Comparison of ENCODE assay signal across 27 cellular contexts in genomic region chr9:114318416-114318815, GRCh38. TPM values are rescaled to one million over a fixed set of nuclear protein-coding genes. Genes with fewer than 3 reads are reported as not detected.
DNase-seq lines count a peak whose midpoint lies in the region; ATAC-seq and TF ChIP-seq lines count a peak whose summit lies in the region.
"Had no signal": no experiment of that assay in that cellular context is flagged by ENCODE, and none has a peak within 500 bp of the region (broad histone marks: within the 10 kb centered on the region; RNA-seq: fewer than 3 reads in every experiment).

No MANE protein-coding gene starts in this region.

- no peaks in the 10 kb centered on the region for H3K36me3 Mint-ChIP-seq in activated CD8-positive, alpha-beta memory T cell treated with anti-CD3 and anti-CD28 coated beads, Interleukin-2, amount 10 ng/mL, durations not matched to agents 7 days and 5 days
- H3K36me3 Mint-ChIP-seq in CD14-positive monocyte (no peaks in the 10 kb centered on the region), chondrocyte (ENCODE audit: low read depth) (no peaks in the 10 kb centered on the region)
- H3K36me3 Mint-ChIP-seq: activated naive CD4-positive, alpha-beta T cell treated with anti-CD3 and anti-CD28 coated beads, Interleukin-2, amount 50 U/mL, for 24 hours; immature natural killer cell; T-cell had no signal

- H3K9me3 Mint-ChIP-seq in activated CD8-positive, alpha-beta memory T cell treated with anti-CD3 and anti-CD28 coated beads, Interleukin-2, amount 10 ng/mL, durations not matched to agents 7 days and 5 days (ENCODE audit: low read depth) = no peaks in the 10 kb centered on the region
- H3K9me3 Mint-ChIP-seq in CD14-positive monocyte (peaks cover 0 to 6% (median 2%) of the 10 kb centered on the region in 7 donors), chondrocyte (ENCODE audit: low read depth) (no peaks in the 10 kb centered on the region)
- H3K9me3 Mint-ChIP-seq: activated naive CD4-positive, alpha-beta T cell treated with anti-CD3 and anti-CD28 coated beads, Interleukin-2, amount 50 U/mL, for 24 hours; central memory CD8-positive, alpha-beta T cell; immature natural killer cell; stimulated activated naive CD8-positive, alpha-beta T cell treated with anti-CD3 and anti-CD28 coated beads, Interleukin-15, amount 100 ng/mL, for 72 hours; T-cell had no signal

- peaks cover 8% of the 10 kb centered on the region for H3K4me1 Mint-ChIP-seq in activated CD8-positive, alpha-beta memory T cell treated with anti-CD3 and anti-CD28 coated beads, Interleukin-2, amount 10 ng/mL, durations not matched to agents 7 days and 5 days
- H3K4me1 Mint-ChIP-seq in CD14-positive monocyte (peaks cover 34% of the 10 kb centered on the region), chondrocyte (ENCODE audit: low read depth) (peaks cover 7% of the 10 kb centered on the region)
- H3K4me1 Mint-ChIP-seq: activated naive CD4-positive, alpha-beta T cell treated with anti-CD3 and anti-CD28 coated beads, Interleukin-2, amount 50 U/mL, for 24 hours; central memory CD8-positive, alpha-beta T cell; immature natural killer cell; T-cell had no signal

- CTCF ChIA-PET in activated CD8-positive, alpha-beta memory T cell treated with anti-CD3 and anti-CD28 coated beads, Interleukin-2, amount 10 ng/mL, durations not matched to agents 7 days and 5 days (lab: Charles Lee) = interaction anchor here (0.8 kb wide), 1 partner anchor 10 kb away, joined by 3 read pairs; no protein-coding TSS in a partner anchor

- ATAC-seq in activated CD8-positive, alpha-beta memory T cell treated with anti-CD3 and anti-CD28 coated beads, Interleukin-2, amount 10 ng/mL, durations not matched to agents 7 days and 5 days = no peak
- no peak for ATAC-seq in activated CD4-positive, CD25-positive, alpha-beta regulatory T cell treated with anti-CD3 and anti-CD28 coated beads, Interleukin-2, amount 50 U/mL, for 24 hours
- ATAC-seq: mucosa of descending colon, T-cell had no signal

- no peaks in the 10 kb centered on the region for H3K36me3 ChIP-seq in neutrophil
- H3K36me3 ChIP-seq: left ventricle myocardium inferior, upper lobe of left lung had no signal

- H3K4me1 ChIP-seq in neutrophil (ENCODE audit: control insufficient read depth in 1 of 2, insufficient read depth in 1 of 2, low read depth in 1 of 2, low read length in 1 of 2) = peaks cover 82 to 84% of the 10 kb centered on the region in 2 experiments
- H3K4me1 ChIP-seq: left ventricle myocardium inferior had no signal

- no peak overlapping the region for H3K4me3 Mint-ChIP-seq in activated CD8-positive, alpha-beta memory T cell treated with anti-CD3 and anti-CD28 coated beads, Interleukin-2, amount 10 ng/mL, durations not matched to agents 7 days and 5 days
- no peak overlapping the region for H3K4me3 Mint-ChIP-seq in CD14-positive monocyte
- H3K4me3 Mint-ChIP-seq in chondrocyte (ENCODE audit: unreplicated experiment) = no peak overlapping the region
- H3K4me3 Mint-ChIP-seq: activated naive CD4-positive, alpha-beta T cell treated with anti-CD3 and anti-CD28 coated beads, Interleukin-2, amount 50 U/mL, for 24 hours; central memory CD8-positive, alpha-beta T cell; immature natural killer cell; stimulated activated naive CD8-positive, alpha-beta T cell treated with anti-CD3 and anti-CD28 coated beads, Interleukin-15, amount 100 ng/mL, for 72 hours; T-cell had no signal

- H3K9me3 ChIP-seq in neutrophil = no peaks in the 10 kb centered on the region
- H3K9me3 ChIP-seq: mucosa of descending colon, upper lobe of left lung had no signal

- no peaks in the 10 kb centered on the region for H3K27me3 ChIP-seq in neutrophil
- H3K27me3 ChIP-seq: upper lobe of left lung had no signal

- intact Hi-C loops in CD14-positive monocyte (cut with micrococcal nuclease) = no loop called here

- peak overlapping the region in 1 of 2 experiments; percentile 42 for H3K4me3 ChIP-seq in neutrophil (ENCODE audit: low read depth in 1 of 2, low read length in 1 of 2)
- H3K4me3 ChIP-seq: left ventricle myocardium inferior, mucosa of descending colon, PC-9, upper lobe of left lung had no signal

- H3K27me3 Mint-ChIP-seq in activated CD8-positive, alpha-beta memory T cell treated with anti-CD3 and anti-CD28 coated beads, Interleukin-2, amount 10 ng/mL, durations not matched to agents 7 days and 5 days = peaks cover 8% of the 10 kb centered on the region
- H3K27me3 Mint-ChIP-seq in CD14-positive monocyte (ENCODE audit: low read depth in 3 of 3) (peaks cover 0 to 7% (median 2%) of the 10 kb centered on the region in 3 donors), chondrocyte (ENCODE audit: low read depth) (no peaks in the 10 kb centered on the region)
- H3K27me3 Mint-ChIP-seq: activated naive CD4-positive, alpha-beta T cell treated with anti-CD3 and anti-CD28 coated beads, Interleukin-2, amount 50 U/mL, for 24 hours; stimulated activated naive CD8-positive, alpha-beta T cell treated with anti-CD3 and anti-CD28 coated beads, Interleukin-15, amount 100 ng/mL, for 72 hours had no signal

- TF ChIP-seq CTCF in CD14-positive monocyte (IDR thresholded peaks at IDR 0.05) = no peak
- TF ChIP-seq CTCF in chondrocyte (IDR thresholded peaks at IDR 0.05) = no peak
- no peak for TF ChIP-seq CTCF in neutrophil (IDR thresholded peaks at IDR 0.05)

- H3K27ac Mint-ChIP-seq in activated CD8-positive, alpha-beta memory T cell treated with anti-CD3 and anti-CD28 coated beads, Interleukin-2, amount 10 ng/mL, durations not matched to agents 7 days and 5 days = no peak overlapping the region
- H3K27ac Mint-ChIP-seq in CD14-positive monocyte (peak overlapping the region in 5 of 7 donors; percentile 66 to 89 (median 82)), chondrocyte (ENCODE audit: unreplicated experiment) (no peak overlapping the region)
- H3K27ac Mint-ChIP-seq: activated naive CD4-positive, alpha-beta T cell treated with anti-CD3 and anti-CD28 coated beads, Interleukin-2, amount 50 U/mL, for 24 hours; immature natural killer cell; T-cell had no signal

- H3K27ac ChIP-seq in neutrophil = peak overlapping the region; percentile 92
- H3K27ac ChIP-seq: C4-2B, left ventricle myocardium inferior, PC-9 had no signal

- peak; percentile 42 for DNase-seq in activated CD8-positive, alpha-beta memory T cell treated with anti-CD3 and anti-CD28 coated beads for 24 hours
- no peak for DNase-seq in activated CD8-positive, alpha-beta memory T cell treated with anti-CD3 and anti-CD28 coated beads, Interleukin-2, amount 10 ng/mL, durations not matched to agents 7 days and 5 days
- DNase-seq in CD14-positive monocyte (ENCODE audit: low spot score) (no peak), chondrocyte (ENCODE audit: low spot score) (peak; percentile 18), GM19240 (ENCODE audit: insufficient read length, low spot score) (no peak), midbrain (lab: John Stamatoyannopoulos, UW) (no peak)
- DNase-seq: activated CD4-positive, alpha-beta T cell treated with anti-CD3 and anti-CD28 coated beads for 1 hour; effector CD8-positive, alpha-beta T cell; EL; immature natural killer cell; left ventricle myocardium inferior; NCI-H2081 treated with DMSO at 0.1 percent for 48 hours; NCI-H446 treated with DMSO at 0.1 percent for 48 hours; PC-9; SHP77 treated with DMSO at 0.1 percent for 48 hours; stimulated activated CD4-positive, alpha-beta T cell treated with anti-CD3 and anti-CD28 coated beads, Interleukin-4, amount 100 ng/mL, for 1 hour had no signal

RNA-seq across cellular contexts. Expression of gene ORM1, which starts 4.5 kb away (rescaled TPM):
- not detected for total RNA-seq in activated CD8-positive, alpha-beta memory T cell treated with anti-CD3 and anti-CD28 coated beads, Interleukin-2, amount 10 ng/mL, durations not matched to agents 7 days and 5 days
- polyA plus RNA-seq in CD14-positive monocyte = 1 to 10 TPM; 2.2 to 2.8 TPM
- not detected in 3 replicates for total RNA-seq in chondrocyte
- total RNA-seq: astrocyte, H1, left ventricle myocardium inferior, PC-9 had no signal
- polyA plus RNA-seq: immature natural killer cell had no signal

RNA-seq across cellular contexts. Expression of gene ORM2, which starts 11.3 kb away (rescaled TPM):
- total RNA-seq in activated CD8-positive, alpha-beta memory T cell treated with anti-CD3 and anti-CD28 coated beads, Interleukin-2, amount 10 ng/mL, durations not matched to agents 7 days and 5 days = not detected
- polyA plus RNA-seq in CD14-positive monocyte = under 1 TPM in 1 of 2 donors, not detected in 1; 0.30 TPM
- not detected in 3 replicates for total RNA-seq in chondrocyte
- total RNA-seq: astrocyte, H1, left ventricle myocardium inferior, PC-9 had no signal
- polyA plus RNA-seq: immature natural killer cell had no signal

Comparison
In these comparisons a context has a peak if more than half of its experiments do, and no peak if none do; other contexts are left out.
1. DNase-seq: peak in activated CD8-positive, alpha-beta memory T cell treated with anti-CD3 and anti-CD28 coated beads for 24 hours (single experiment) and chondrocyte (single experiment); none in activated CD8-positive, alpha-beta memory T cell treated with anti-CD3 and anti-CD28 coated beads, Interleukin-2, amount 10 ng/mL, durations not matched to agents 7 days and 5 days (single experiment), CD14-positive monocyte (single experiment), GM19240 (single experiment) and midbrain (single experiment).
2. H3K27ac Mint-ChIP-seq: peak in CD14-positive monocyte (5 of 7); none in activated CD8-positive, alpha-beta memory T cell treated with anti-CD3 and anti-CD28 coated beads, Interleukin-2, amount 10 ng/mL, durations not matched to agents 7 days and 5 days (single experiment) and chondrocyte (single experiment).